ENCODE assay signal across 24 cellular contexts in genomic region chr3:157586293-157586692, GRCh38.
"Had no signal": no experiment of that assay in that cellular context is flagged by ENCODE, and none has a peak within 500 bp of the region (broad histone marks: within the 10 kb centered on the region; RNA-seq: fewer than 3 reads in every experiment).

No MANE protein-coding gene starts in this region.

- H3K27ac ChIP-seq: dorsolateral prefrontal cortex, epithelial cell of prostate, foreskin keratinocyte, gastroesophageal sphincter, heart left ventricle, hepatocyte, neural progenitor cell, parathyroid adenoma, right lobe of liver, thoracic aorta, tibial nerve, vagina had no signal

- FAIRE-seq: kidney, small intestine had no signal

- H3K4me1 ChIP-seq: foreskin keratinocyte, gastroesophageal sphincter, neural progenitor cell, parathyroid adenoma, right lobe of liver had no signal

- DNase-seq: dorsolateral prefrontal cortex; effector CD4-positive, alpha-beta T cell; foreskin keratinocyte; heart left ventricle; kidney; mesenchymal stem cell; mucosa of descending colon; naive B cell; right lobe of liver; small intestine; stimulated activated CD4-positive, alpha-beta T cell treated with anti-CD3 and anti-CD28 coated beads, Interleukin-15, amount 100 ng/mL, for 24 hours; stimulated activated CD4-positive, alpha-beta T cell treated with anti-CD3 and anti-CD28 coated beads, Interleukin-2, amount 100 ng/mL, for 48 hours; stimulated activated naive B cell treated with anti-CD40 and anti-IgM and Interleukin-4, amounts not matched to agents 10 μg/mL and 1 μg/mL and 100 μg/mL, for 72 hours had no signal

- ATAC-seq: esophagus mucosa; foreskin keratinocyte; gastroesophageal sphincter; heart left ventricle; left lobe of liver; mucosa of descending colon; natural killer cell treated with Interleukin-12 subunit alpha and Interleukin-12 subunit beta and Interleukin-15 and Interleukin-18, amount 100 ng/mL, for 72 hours; right lobe of liver; stimulated activated naive B cell treated with anti-CD40 and anti-IgM and Interleukin-4, amounts not matched to agents 10 μg/mL and 1 μg/mL and 100 μg/mL, for 72 hours had no signal

- H3K27me3 ChIP-seq: dorsolateral prefrontal cortex, gastroesophageal sphincter, heart left ventricle, hepatocyte, neural progenitor cell, right lobe of liver, tibial nerve, vagina had no signal

- H3K36me3 ChIP-seq: gastroesophageal sphincter, heart left ventricle, neural progenitor cell, right lobe of liver, thoracic aorta, tibial nerve, vagina had no signal

- H3K4me3 ChIP-seq: dorsolateral prefrontal cortex, gastroesophageal sphincter, heart left ventricle, hepatocyte, mucosa of descending colon, neural progenitor cell, right lobe of liver, thoracic aorta, tibial nerve, vagina had no signal

- H3K9me3 ChIP-seq: gastroesophageal sphincter, heart left ventricle, mucosa of descending colon, right lobe of liver, thoracic aorta, tibial nerve, vagina had no signal
